1 cellular context compared by ENCODE assay signal in the genomic region with DNA sequence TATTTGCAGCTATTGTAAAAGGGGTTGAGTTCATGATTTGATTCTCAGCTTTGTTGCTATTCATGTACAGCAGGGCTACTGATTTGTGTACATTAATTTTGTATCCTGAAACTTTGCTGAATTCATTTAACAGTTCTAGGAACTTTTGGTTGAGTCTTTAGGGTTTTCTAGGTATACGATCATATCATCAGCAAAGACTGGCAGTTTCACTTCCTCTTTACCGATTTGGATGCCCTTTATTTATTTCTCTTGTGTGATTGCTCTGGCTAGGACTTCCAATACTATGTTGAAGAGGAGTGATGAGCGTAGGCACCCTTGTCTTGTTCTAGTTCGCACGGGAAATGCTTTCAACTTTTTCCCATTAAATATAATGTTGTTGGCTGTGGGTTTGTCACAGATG.
TF ChIP-seq lines count a peak whose summit lies in the region.

No MANE protein-coding gene starts in this region.

TF ChIP-seq in GM12878, 131 proteins besides CTCF, POLR2A, EP300 and RAD21:
- no peak for TF ChIP-seq IRF3 (IDR thresholded peaks at IDR 0.05)
- TF ChIP-seq POLR2AphosphoS2 (IDR thresholded peaks at IDR 0.05; ENCODE audit: low read depth, low read length): no peak
- no peak for TF ChIP-seq NFIC (IDR thresholded peaks at IDR 0.05; ENCODE audit: low read depth, low read length)
- TF ChIP-seq RAD51 (IDR thresholded peaks at IDR 0.05): no peak
- no peak for TF ChIP-seq SP1 (IDR thresholded peaks at IDR 0.05; ENCODE audit: low read depth, low read length)
- TF ChIP-seq SPI1 (IDR thresholded peaks at IDR 0.05; ENCODE audit: borderline replicate concordance, insufficient read depth, low read depth, low read length): peak; percentile 82
- TF ChIP-seq STAT1 (conservative IDR thresholded peaks at IDR 0.05): no peak
